ENCODE assay signal across 28 cellular contexts in the genomic region with DNA sequence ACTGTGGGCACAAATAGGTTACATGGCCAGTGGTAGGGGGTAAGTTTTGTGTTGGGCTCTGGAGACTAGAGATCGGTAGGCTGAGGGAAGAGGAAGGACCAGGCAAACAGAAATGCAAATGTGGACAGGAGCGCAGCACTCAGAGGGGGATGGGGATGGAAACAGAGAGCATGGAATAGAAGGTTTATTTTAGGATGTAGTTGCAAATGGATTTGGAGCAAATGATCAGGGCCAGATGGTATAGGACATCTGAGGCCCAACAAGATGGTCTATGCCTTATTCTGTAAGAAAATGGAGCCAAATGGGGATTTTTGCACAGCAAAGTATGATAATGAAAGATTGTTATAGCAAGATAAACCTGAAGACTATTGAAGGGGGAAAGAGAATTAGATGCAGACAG.
"Had no signal": no experiment of that assay in that cellular context is flagged by ENCODE, and none has a peak within 500 bp of the region (broad histone marks: within the 10 kb centered on the region; RNA-seq: fewer than 3 reads in every experiment).

No MANE protein-coding gene starts in this region.

- H3K36me3 ChIP-seq: neural progenitor cell, ovary, right lobe of liver, sigmoid colon, stomach, thoracic aorta, thyroid gland, tibial nerve, upper lobe of right lung, uterus had no signal

- H3K27ac ChIP-seq: neural progenitor cell, ovary, parathyroid adenoma, psoas muscle, right lobe of liver, sigmoid colon, stomach, thoracic aorta, thyroid gland, tibial nerve, upper lobe of right lung, uterus had no signal

- H3K36me3 Mint-ChIP-seq: natural killer cell; neural progenitor cell; stimulated activated effector memory CD8-positive, alpha-beta T cell treated with anti-CD3 and anti-CD28 coated beads, Interleukin-12 subunit alpha, Interleukin-12 subunit beta, amount 100 ng/mL, for 72 hours; stimulated activated naive B cell treated with anti-CD40 and anti-IgM and Interleukin-4, amounts not matched to agents 10 μg/mL and 1 μg/mL and 100 μg/mL, for 72 hours; type B pancreatic cell had no signal

- H3K9me3 ChIP-seq: ovary, psoas muscle, right lobe of liver, sigmoid colon, stomach, thoracic aorta, thyroid gland, tibial nerve, upper lobe of right lung, uterus had no signal

- ATAC-seq: natural killer cell; psoas muscle; right cardiac atrium; right lobe of liver; stimulated activated effector memory CD8-positive, alpha-beta T cell treated with anti-CD3 and anti-CD28 coated beads, Interleukin-12 subunit alpha, Interleukin-12 subunit beta, amount 100 ng/mL, for 72 hours; stimulated activated naive B cell treated with anti-CD40 and anti-IgM and Interleukin-4, amounts not matched to agents 10 μg/mL and 1 μg/mL and 100 μg/mL, for 72 hours; upper lobe of right lung had no signal

- H3K4me1 Mint-ChIP-seq: natural killer cell; nephron; neural progenitor cell; stimulated activated effector memory CD8-positive, alpha-beta T cell treated with anti-CD3 and anti-CD28 coated beads, Interleukin-12 subunit alpha, Interleukin-12 subunit beta, amount 100 ng/mL, for 72 hours; stimulated activated naive B cell treated with anti-CD40 and anti-IgM and Interleukin-4, amounts not matched to agents 10 μg/mL and 1 μg/mL and 100 μg/mL, for 72 hours had no signal

- H3K27me3 Mint-ChIP-seq: progenitor cell of endocrine pancreas had no signal

- DNase-seq: natural killer cell; occipital lobe; ovary; posterior cingulate gyrus; psoas muscle; right cardiac atrium; right lobe of liver; sigmoid colon; small intestine; stimulated activated CD4-positive, alpha-beta T cell treated with anti-CD3 and anti-CD28 coated beads, Interleukin-15, amount 100 ng/mL, for 24 hours; stimulated activated CD4-positive, alpha-beta T cell treated with anti-CD3 and anti-CD28 coated beads, Interleukin-2, amount 100 ng/mL, for 24 hours; stimulated activated CD4-positive, alpha-beta T cell treated with anti-CD3 and anti-CD28 coated beads, Interleukin-2, amount 100 ng/mL, for 48 hours; stimulated activated CD4-positive, alpha-beta T cell treated with anti-CD3 and anti-CD28 coated beads, Interleukin-4, amount 100 ng/mL, for 24 hours; stimulated activated naive B cell treated with anti-CD40 and anti-IgM and Interleukin-4, amounts not matched to agents 10 μg/mL and 1 μg/mL and 100 μg/mL, for 72 hours; stimulated activated naive CD4-positive, alpha-beta T cell treated with Interleukin-2 at 50 U/mL for 16 hours; stomach; thyroid gland; upper lobe of right lung; uterus had no signal

- H3K27ac Mint-ChIP-seq: natural killer cell; nephron; neural progenitor cell; progenitor cell of endocrine pancreas; stimulated activated effector memory CD8-positive, alpha-beta T cell treated with anti-CD3 and anti-CD28 coated beads, Interleukin-12 subunit alpha, Interleukin-12 subunit beta, amount 100 ng/mL, for 72 hours; stimulated activated naive B cell treated with anti-CD40 and anti-IgM and Interleukin-4, amounts not matched to agents 10 μg/mL and 1 μg/mL and 100 μg/mL, for 72 hours; stimulated activated naive CD8-positive, alpha-beta T cell treated with anti-CD3 and anti-CD28 coated beads, Interleukin-15, Interleukin-2, amounts not matched to agents 100 ng/mL and 50 ng/mL, for 24 hours; type B pancreatic cell had no signal

- H3K9me3 Mint-ChIP-seq: natural killer cell; stimulated activated effector memory CD8-positive, alpha-beta T cell treated with anti-CD3 and anti-CD28 coated beads, Interleukin-12 subunit alpha, Interleukin-12 subunit beta, amount 100 ng/mL, for 72 hours; stimulated activated naive CD8-positive, alpha-beta T cell treated with anti-CD3 and anti-CD28 coated beads, Interleukin-15, Interleukin-2, amounts not matched to agents 100 ng/mL and 50 ng/mL, for 24 hours had no signal

- H3K27me3 ChIP-seq: neural progenitor cell, ovary, right lobe of liver, sigmoid colon, stomach, thyroid gland, tibial nerve, upper lobe of right lung, uterus had no signal

- H3K4me3 Mint-ChIP-seq: natural killer cell; nephron; neural progenitor cell; stimulated activated effector memory CD8-positive, alpha-beta T cell treated with anti-CD3 and anti-CD28 coated beads, Interleukin-12 subunit alpha, Interleukin-12 subunit beta, amount 100 ng/mL, for 72 hours; stimulated activated naive B cell treated with anti-CD40 and anti-IgM and Interleukin-4, amounts not matched to agents 10 μg/mL and 1 μg/mL and 100 μg/mL, for 72 hours; stimulated activated naive CD8-positive, alpha-beta T cell treated with anti-CD3 and anti-CD28 coated beads, Interleukin-15, Interleukin-2, amounts not matched to agents 100 ng/mL and 50 ng/mL, for 24 hours; type B pancreatic cell had no signal

- H3K4me3 ChIP-seq: neural progenitor cell, ovary, psoas muscle, right lobe of liver, sigmoid colon, stomach, thoracic aorta, thyroid gland, tibial nerve, upper lobe of right lung, uterus had no signal

- H3K4me1 ChIP-seq: neural progenitor cell, parathyroid adenoma, psoas muscle, right lobe of liver, sigmoid colon, stomach, thyroid gland, tibial nerve, upper lobe of right lung, uterus had no signal
